In the genomic region with DNA sequence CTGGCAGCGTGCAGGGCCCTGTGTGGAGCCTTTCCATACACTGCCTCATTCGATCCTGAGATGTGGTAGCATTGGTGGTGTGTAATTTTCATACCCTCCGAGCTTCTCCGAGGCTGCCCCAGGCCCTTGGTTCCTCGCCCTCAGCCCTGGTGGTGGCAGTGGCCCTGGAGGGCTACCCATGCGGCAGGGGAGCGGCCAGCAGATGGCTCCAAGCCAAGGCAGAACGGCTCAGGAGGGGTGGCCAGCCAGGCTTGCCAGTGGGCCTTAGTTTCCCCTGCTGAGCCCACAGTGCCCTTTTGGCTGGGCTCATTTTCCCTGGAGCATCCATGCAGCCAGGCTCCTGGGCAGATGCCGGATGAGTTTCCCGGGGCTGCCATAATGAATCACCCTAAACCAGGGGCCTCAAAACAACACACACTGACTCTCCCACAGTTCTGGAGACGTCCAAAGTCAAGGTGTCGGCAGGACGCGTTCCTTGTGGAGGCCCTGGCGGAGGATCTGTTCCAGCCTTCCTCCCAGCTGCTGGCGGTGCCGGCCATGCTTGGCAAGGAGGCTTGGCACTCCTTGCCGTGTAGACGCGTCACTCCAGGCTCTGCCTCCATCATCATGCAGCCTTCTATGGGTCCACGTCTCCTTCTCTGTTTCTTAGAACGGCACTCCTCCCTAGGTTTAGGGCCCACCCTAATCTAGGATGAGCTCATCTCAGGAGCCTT, we compare ENCODE assay signal across 24 cellular contexts.
"Had no signal": no experiment of that assay in that cellular context is flagged by ENCODE, and none has a peak within 500 bp of the region (broad histone marks: within the 10 kb centered on the region; RNA-seq: fewer than 3 reads in every experiment).

No MANE protein-coding gene starts in this region.

- H3K27ac Mint-ChIP-seq: activated CD8-positive, alpha-beta T cell treated with anti-CD3 and anti-CD28 coated beads for 36 hours; activated naive CD4-positive, alpha-beta T cell treated with anti-CD3 and anti-CD28 coated beads, Interleukin-2, amount 50 U/mL, for 72 hours; progenitor cell of endocrine pancreas had no signal

- H3K9me3 Mint-ChIP-seq: activated CD8-positive, alpha-beta T cell treated with anti-CD3 and anti-CD28 coated beads for 36 hours; activated naive CD4-positive, alpha-beta T cell treated with anti-CD3 and anti-CD28 coated beads, Interleukin-2, amount 50 U/mL, for 72 hours; activated T-cell treated with anti-CD3 and anti-CD28 coated beads, Interleukin-2, amount 50 U/mL, for 4 hours; naive thymus-derived CD4-positive, alpha-beta T cell had no signal

- ATAC-seq: activated CD8-positive, alpha-beta T cell treated with anti-CD3 and anti-CD28 coated beads for 36 hours; activated naive CD4-positive, alpha-beta T cell treated with anti-CD3 and anti-CD28 coated beads, Interleukin-2, amount 50 U/mL, for 72 hours; activated T-cell treated with anti-CD3 and anti-CD28 coated beads, Interleukin-2, amount 50 U/mL, for 4 hours; body of pancreas; foreskin keratinocyte; mucosa of descending colon; naive thymus-derived CD4-positive, alpha-beta T cell; stimulated activated naive CD8-positive, alpha-beta T cell treated with anti-CD3 and anti-CD28 coated beads, Interleukin-15, Interleukin-2, amounts not matched to agents 100 U/mL and 50 U/mL, for 24 hours had no signal

- H3K27ac ChIP-seq: body of pancreas, colonic mucosa, esophagus squamous epithelium, foreskin keratinocyte, left ventricle myocardium inferior, right atrium auricular region had no signal

- H3K36me3 ChIP-seq: colonic mucosa, esophagus squamous epithelium, left ventricle myocardium inferior, right atrium auricular region had no signal

- H3K36me3 Mint-ChIP-seq: activated naive CD4-positive, alpha-beta T cell treated with anti-CD3 and anti-CD28 coated beads, Interleukin-2, amount 50 U/mL, for 72 hours; naive thymus-derived CD4-positive, alpha-beta T cell had no signal

- H3K4me1 ChIP-seq: foreskin keratinocyte had no signal

- H3K27me3 Mint-ChIP-seq: activated CD8-positive, alpha-beta T cell treated with anti-CD3 and anti-CD28 coated beads for 36 hours; naive thymus-derived CD4-positive, alpha-beta T cell had no signal

- DNase-seq: activated CD4-positive, alpha-beta T cell treated with anti-CD3 and anti-CD28 coated beads for 48 hours; activated CD8-positive, alpha-beta T cell treated with anti-CD3 and anti-CD28 coated beads for 36 hours; activated effector memory CD4-positive, alpha-beta T cell treated with Interleukin-2 at 50 U/mL for 16 hours; activated T-cell treated with anti-CD3 and anti-CD28 coated beads, Interleukin-2, amount 50 U/mL, for 4 hours; amygdala; body of pancreas; caudate nucleus; colonic mucosa; esophagus squamous epithelium; foreskin keratinocyte; glutamatergic neuron; hypothalamus; kidney; left ventricle myocardium inferior; mucosa of descending colon; naive thymus-derived CD4-positive, alpha-beta T cell; small intestine; stimulated activated CD4-positive, alpha-beta T cell treated with anti-CD3 and anti-CD28 coated beads, Interleukin-4, amount 100 ng/mL, for 24 hours; stimulated activated naive CD8-positive, alpha-beta T cell treated with anti-CD3 and anti-CD28 coated beads, Interleukin-15, Interleukin-2, amounts not matched to agents 100 U/mL and 50 U/mL, for 24 hours; T1000; trophoblast cell had no signal

- H3K4me3 ChIP-seq: body of pancreas, colonic mucosa, esophagus squamous epithelium, left ventricle myocardium inferior, mucosa of descending colon, right atrium auricular region had no signal

- H3K4me3 Mint-ChIP-seq: activated CD8-positive, alpha-beta T cell treated with anti-CD3 and anti-CD28 coated beads for 36 hours; activated T-cell treated with anti-CD3 and anti-CD28 coated beads, Interleukin-2, amount 50 U/mL, for 4 hours; naive thymus-derived CD4-positive, alpha-beta T cell had no signal

- H3K9me3 ChIP-seq: body of pancreas, colonic mucosa, esophagus squamous epithelium, left ventricle myocardium inferior, mucosa of descending colon, right atrium auricular region had no signal

- H3K27me3 ChIP-seq: body of pancreas, colonic mucosa, right atrium auricular region had no signal
